ENCODE assay signal across 34 cellular contexts in genomic region chr3:116265976-116266584, GRCh38.
"Had no signal": no experiment of that assay in that cellular context is flagged by ENCODE, and none has a peak within 500 bp of the region (broad histone marks: within the 10 kb centered on the region; RNA-seq: fewer than 3 reads in every experiment).

No MANE protein-coding gene starts in this region.

- H3K4me3 ChIP-seq: cardiac muscle cell, coronary artery, MG63, SJCRH30 had no signal

- H3K4me1 Mint-ChIP-seq: activated CD4-positive, alpha-beta memory T cell treated with anti-CD3 and anti-CD28 coated beads, Interleukin-2, amount 10 ng/mL, durations not matched to agents 7 days and 5 days; activated CD8-positive, alpha-beta memory T cell treated with anti-CD3 and anti-CD28 coated beads, Interleukin-2, amount 10 ng/mL, durations not matched to agents 7 days and 5 days; activated naive CD8-positive, alpha-beta T cell treated with anti-CD3 and anti-CD28 coated beads for 36 hours; activated T-helper 17 cell treated with anti-CD3 and anti-CD28 coated beads, Interleukin-2, amount 50 U/mL, for 72 hours; central memory CD8-positive, alpha-beta T cell had no signal

- H3K4me3 Mint-ChIP-seq: activated CD4-positive, alpha-beta memory T cell treated with anti-CD3 and anti-CD28 coated beads, Interleukin-2, amount 10 ng/mL, durations not matched to agents 7 days and 5 days; activated CD8-positive, alpha-beta memory T cell treated with anti-CD3 and anti-CD28 coated beads, Interleukin-2, amount 10 ng/mL, durations not matched to agents 7 days and 5 days; activated naive CD8-positive, alpha-beta T cell treated with anti-CD3 and anti-CD28 coated beads for 36 hours; activated T-cell treated with anti-CD3 and anti-CD28 coated beads, Interleukin-2, amount 50 U/mL, for 72 hours; activated T-helper 17 cell treated with anti-CD3 and anti-CD28 coated beads, Interleukin-2, amount 50 U/mL, for 72 hours; central memory CD8-positive, alpha-beta T cell had no signal

- H3K36me3 Mint-ChIP-seq: activated CD8-positive, alpha-beta memory T cell treated with anti-CD3 and anti-CD28 coated beads, Interleukin-2, amount 10 ng/mL, durations not matched to agents 7 days and 5 days; activated naive CD8-positive, alpha-beta T cell treated with anti-CD3 and anti-CD28 coated beads for 36 hours had no signal

- H3K27ac ChIP-seq: cardiac muscle cell, coronary artery, SJCRH30, VCaP had no signal

- H3K27me3 Mint-ChIP-seq: activated CD4-positive, alpha-beta memory T cell treated with anti-CD3 and anti-CD28 coated beads, Interleukin-2, amount 10 ng/mL, durations not matched to agents 7 days and 5 days; activated CD8-positive, alpha-beta memory T cell treated with anti-CD3 and anti-CD28 coated beads, Interleukin-2, amount 10 ng/mL, durations not matched to agents 7 days and 5 days; activated naive CD8-positive, alpha-beta T cell treated with anti-CD3 and anti-CD28 coated beads for 36 hours; central memory CD8-positive, alpha-beta T cell had no signal

- H3K9me3 Mint-ChIP-seq: activated CD4-positive, alpha-beta memory T cell treated with anti-CD3 and anti-CD28 coated beads, Interleukin-2, amount 10 ng/mL, durations not matched to agents 7 days and 5 days had no signal

- DNase-seq: activated CD4-positive, alpha-beta memory T cell treated with anti-CD3 and anti-CD28 coated beads, Interleukin-2, amount 10 ng/mL, durations not matched to agents 7 days and 5 days; activated CD4-positive, alpha-beta T cell treated with anti-CD3 and anti-CD28 coated beads for 1 hour; activated CD4-positive, alpha-beta T cell treated with anti-CD3 and anti-CD28 coated beads for 48 hours; activated CD4-positive, CD25-positive, alpha-beta regulatory T cell; activated CD8-positive, alpha-beta memory T cell treated with anti-CD3 and anti-CD28 coated beads for 24 hours; activated CD8-positive, alpha-beta memory T cell treated with anti-CD3 and anti-CD28 coated beads, Interleukin-2, amount 10 ng/mL, durations not matched to agents 7 days and 5 days; activated effector memory CD4-positive, alpha-beta T cell treated with anti-CD3 and anti-CD28 coated beads, Interleukin-2, amount 50 U/mL, for 16 hours; activated naive CD4-positive, alpha-beta T cell; activated naive CD4-positive, alpha-beta T cell treated with anti-CD3 and anti-CD28 coated beads, Interleukin-2, amount 50 U/mL, for 16 hours; activated naive CD8-positive, alpha-beta T cell treated with anti-CD3 and anti-CD28 coated beads for 36 hours; activated T-cell treated with anti-CD3 and anti-CD28 coated beads, Interleukin-2, amount 50 U/mL, for 1 hour; activated T-cell treated with anti-CD3 and anti-CD28 coated beads, Interleukin-2, amount 50 U/mL, for 72 hours; amniotic stem cell; aorta; Kasumi-1; MG63; NCI-H1048; NCI-H1105 treated with DMSO at 0.1 percent for 48 hours; NCI-H1436; NCI-H1694; NCI-H1930; NCI-H2081 treated with DMSO at 0.1 percent for 48 hours; SHP77; SJCRH30; SW 1271; T-helper 1 cell; T-helper 2 cell; T-helper 9 cell had no signal

- H3K27ac Mint-ChIP-seq: activated CD4-positive, alpha-beta memory T cell treated with anti-CD3 and anti-CD28 coated beads, Interleukin-2, amount 10 ng/mL, durations not matched to agents 7 days and 5 days; activated CD8-positive, alpha-beta memory T cell treated with anti-CD3 and anti-CD28 coated beads, Interleukin-2, amount 10 ng/mL, durations not matched to agents 7 days and 5 days; activated naive CD8-positive, alpha-beta T cell treated with anti-CD3 and anti-CD28 coated beads for 36 hours; activated T-cell treated with anti-CD3 and anti-CD28 coated beads, Interleukin-2, amount 50 U/mL, for 72 hours; activated T-helper 17 cell treated with anti-CD3 and anti-CD28 coated beads, Interleukin-2, amount 50 U/mL, for 72 hours had no signal

- H3K9me3 ChIP-seq: MG63, SJCRH30 had no signal

- H3K27me3 ChIP-seq: cardiac muscle cell, MG63, SJCRH30 had no signal

- ATAC-seq: activated CD8-positive, alpha-beta memory T cell treated with anti-CD3 and anti-CD28 coated beads, Interleukin-2, amount 10 ng/mL, durations not matched to agents 7 days and 5 days; activated T-cell treated with anti-CD3 and anti-CD28 coated beads, Interleukin-2, amount 50 U/mL, for 72 hours; activated T-helper 17 cell treated with anti-CD3 and anti-CD28 coated beads, Interleukin-2, amount 50 U/mL, for 72 hours; Panc1 had no signal

- H3K4me1 ChIP-seq: SJCRH30 had no signal

- H3K36me3 ChIP-seq: cardiac muscle cell, MG63, SJCRH30 had no signal
